ENCODE assay signal across 29 cellular contexts in the genomic region with DNA sequence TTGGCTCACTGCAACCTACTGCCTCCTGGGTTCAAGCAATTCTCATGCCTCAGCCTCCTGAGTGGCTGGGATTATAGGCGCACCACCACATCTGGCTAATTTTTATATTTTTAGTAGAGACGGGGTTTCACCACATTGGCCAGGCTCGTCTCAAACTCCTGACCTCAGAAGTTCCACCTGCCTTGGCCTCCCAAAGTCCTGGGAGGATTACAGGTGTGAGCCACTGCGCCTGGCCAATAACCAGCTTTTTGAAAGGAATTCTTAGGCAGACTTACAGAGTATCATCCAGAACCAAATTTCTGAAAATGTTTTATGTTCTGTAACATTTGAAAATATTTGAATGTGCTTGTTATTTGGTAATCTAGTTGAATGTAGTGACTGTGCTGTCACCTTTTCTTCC.
"Had no signal": no experiment of that assay in that cellular context is flagged by ENCODE, and none has a peak within 500 bp of the region (broad histone marks: within the 10 kb centered on the region; RNA-seq: fewer than 3 reads in every experiment).

No MANE protein-coding gene starts in this region.

- H3K27ac ChIP-seq: ascending aorta, brain microvascular endothelial cell, dorsolateral prefrontal cortex had no signal

- ATAC-seq: activated CD4-positive, alpha-beta T cell treated with anti-CD3 and anti-CD28 coated beads for 36 hours; activated CD8-positive, alpha-beta memory T cell treated with anti-CD3 and anti-CD28 coated beads, Interleukin-2, amount 10 ng/mL, durations not matched to agents 7 days and 5 days; activated CD8-positive, alpha-beta T cell treated with anti-CD3 and anti-CD28 coated beads, Interleukin-2, amount 10 ng/mL, durations not matched to agents 7 days and 5 days; activated naive CD4-positive, alpha-beta T cell treated with anti-CD3 and anti-CD28 coated beads, Interleukin-2, amount 50 U/mL, for 72 hours; activated T-cell treated with anti-CD3 and anti-CD28 coated beads, Interleukin-2, amount 50 U/mL, for 72 hours; esophagus mucosa; T-helper 17 cell had no signal

- H3K27me3 ChIP-seq: ascending aorta, brain microvascular endothelial cell, dorsolateral prefrontal cortex had no signal

- H3K4me1 ChIP-seq: ascending aorta had no signal

- H3K27me3 Mint-ChIP-seq: activated CD4-positive, alpha-beta memory T cell treated with anti-CD3 and anti-CD28 coated beads for 36 hours; activated CD4-positive, alpha-beta T cell treated with anti-CD3 and anti-CD28 coated beads for 36 hours; activated CD4-positive, alpha-beta T cell treated with anti-CD3 and anti-CD28 coated beads, Interleukin-2, amount 10 ng/mL, durations not matched to agents 24 days and 14 days; activated CD8-positive, alpha-beta memory T cell treated with anti-CD3 and anti-CD28 coated beads, Interleukin-2, amount 10 ng/mL, durations not matched to agents 7 days and 5 days; activated naive CD4-positive, alpha-beta T cell treated with anti-CD3 and anti-CD28 coated beads, Interleukin-2, amount 10 ng/mL, durations not matched to agents 7 days and 5 days; activated naive CD8-positive, alpha-beta T cell treated with anti-CD3 and anti-CD28 coated beads, Interleukin-2, amount 10 ng/mL, durations not matched to agents 7 days and 5 days; activated T-cell treated with anti-CD3 and anti-CD28 coated beads, Interleukin-2, amount 50 U/mL, for 24 hours; dendritic cell treated with granulocyte-macrophage colony-stimulating factor and Interleukin-4, amounts not matched to agents 40 ng/mL and 50 ng/mL, for 4 days; T-helper 17 cell had no signal

- H3K9me3 ChIP-seq: ascending aorta had no signal

- DNase-seq: activated CD4-positive, alpha-beta memory T cell treated with anti-CD3 and anti-CD28 coated beads for 36 hours; activated CD4-positive, alpha-beta T cell treated with anti-CD3 and anti-CD28 coated beads for 36 hours; activated CD4-positive, alpha-beta T cell treated with anti-CD3 and anti-CD28 coated beads, Interleukin-2, amount 10 ng/mL, durations not matched to agents 24 days and 14 days; activated CD4-positive, CD25-positive, alpha-beta regulatory T cell; activated CD4-positive, CD25-positive, alpha-beta regulatory T cell treated with anti-CD3 and anti-CD28 coated beads, Interleukin-2, amount 50 U/mL, for 72 hours; activated CD8-positive, alpha-beta memory T cell treated with anti-CD3 and anti-CD28 coated beads, Interleukin-2, amount 10 ng/mL, durations not matched to agents 7 days and 5 days; activated CD8-positive, alpha-beta memory T cell treated with anti-CD3 and anti-CD28 coated beads, Interleukin-2, amount 50 U/mL, for 4 hours; activated CD8-positive, alpha-beta T cell treated with anti-CD3 and anti-CD28 coated beads, Interleukin-2, amount 10 ng/mL, durations not matched to agents 7 days and 5 days; activated gamma-delta T cell; activated naive CD4-positive, alpha-beta T cell; activated naive CD4-positive, alpha-beta T cell treated with anti-CD3 and anti-CD28 coated beads, Interleukin-2, amount 10 ng/mL, durations not matched to agents 7 days and 5 days; activated naive CD8-positive, alpha-beta T cell treated with anti-CD3 and anti-CD28 coated beads, Interleukin-2, amount 10 ng/mL, durations not matched to agents 7 days and 5 days; activated T-cell treated with anti-CD3 and anti-CD28 coated beads for 4 hours; activated T-cell treated with anti-CD3 and anti-CD28 coated beads, Interleukin-2, amount 50 U/mL, for 24 hours; activated T-cell treated with anti-CD3 and anti-CD28 coated beads, Interleukin-2, amount 50 U/mL, for 72 hours; brain microvascular endothelial cell; caudate nucleus; dorsolateral prefrontal cortex; effector memory CD4-positive, alpha-beta T cell; endodermal cell; foreskin fibroblast; T-helper 1 cell; T-helper 17 cell; T1000 had no signal

- H3K4me3 ChIP-seq: ascending aorta, dorsolateral prefrontal cortex had no signal

- H3K4me3 Mint-ChIP-seq: activated CD4-positive, alpha-beta memory T cell treated with anti-CD3 and anti-CD28 coated beads for 36 hours; activated CD4-positive, alpha-beta T cell treated with anti-CD3 and anti-CD28 coated beads for 36 hours; activated CD4-positive, alpha-beta T cell treated with anti-CD3 and anti-CD28 coated beads, Interleukin-2, amount 10 ng/mL, durations not matched to agents 24 days and 14 days; activated CD8-positive, alpha-beta memory T cell treated with anti-CD3 and anti-CD28 coated beads, Interleukin-2, amount 10 ng/mL, durations not matched to agents 7 days and 5 days; activated CD8-positive, alpha-beta T cell treated with anti-CD3 and anti-CD28 coated beads, Interleukin-2, amount 10 ng/mL, durations not matched to agents 7 days and 5 days; activated naive CD4-positive, alpha-beta T cell treated with anti-CD3 and anti-CD28 coated beads, Interleukin-2, amount 10 ng/mL, durations not matched to agents 7 days and 5 days; activated naive CD8-positive, alpha-beta T cell treated with anti-CD3 and anti-CD28 coated beads, Interleukin-2, amount 10 ng/mL, durations not matched to agents 7 days and 5 days; activated T-cell treated with anti-CD3 and anti-CD28 coated beads, Interleukin-2, amount 50 U/mL, for 24 hours; activated T-cell treated with anti-CD3 and anti-CD28 coated beads, Interleukin-2, amount 50 U/mL, for 72 hours; dendritic cell treated with granulocyte-macrophage colony-stimulating factor and Interleukin-4, amounts not matched to agents 40 ng/mL and 50 ng/mL, for 4 days; endodermal cell; T-helper 17 cell; T-helper 2 cell treated with Interferon-gamma antibody and Interleukin-4, amounts not matched to agents 5 μg/mL and 100 μg/mL, for 36 hours had no signal

- H3K4me1 Mint-ChIP-seq: endodermal cell had no signal

- H3K9me3 Mint-ChIP-seq: activated CD4-positive, alpha-beta memory T cell treated with anti-CD3 and anti-CD28 coated beads for 36 hours; activated CD4-positive, alpha-beta T cell treated with anti-CD3 and anti-CD28 coated beads, Interleukin-2, amount 10 ng/mL, durations not matched to agents 24 days and 14 days; activated naive CD4-positive, alpha-beta T cell treated with anti-CD3 and anti-CD28 coated beads, Interleukin-2, amount 10 ng/mL, durations not matched to agents 7 days and 5 days; activated naive CD4-positive, alpha-beta T cell treated with anti-CD3 and anti-CD28 coated beads, Interleukin-2, amount 50 U/mL, for 72 hours; activated naive CD8-positive, alpha-beta T cell treated with anti-CD3 and anti-CD28 coated beads, Interleukin-2, amount 10 ng/mL, durations not matched to agents 7 days and 5 days; activated T-cell treated with anti-CD3 and anti-CD28 coated beads, Interleukin-2, amount 50 U/mL, for 24 hours; activated T-cell treated with anti-CD3 and anti-CD28 coated beads, Interleukin-2, amount 50 U/mL, for 72 hours; dendritic cell treated with granulocyte-macrophage colony-stimulating factor and Interleukin-4, amounts not matched to agents 40 ng/mL and 50 ng/mL, for 4 days; endodermal cell; T-helper 2 cell treated with Interferon-gamma antibody and Interleukin-4, amounts not matched to agents 5 μg/mL and 100 μg/mL, for 36 hours had no signal

- H3K27ac Mint-ChIP-seq: activated CD4-positive, alpha-beta memory T cell treated with anti-CD3 and anti-CD28 coated beads for 36 hours; activated CD4-positive, alpha-beta T cell treated with anti-CD3 and anti-CD28 coated beads for 36 hours; activated CD4-positive, alpha-beta T cell treated with anti-CD3 and anti-CD28 coated beads, Interleukin-2, amount 10 ng/mL, durations not matched to agents 24 days and 14 days; activated CD8-positive, alpha-beta memory T cell treated with anti-CD3 and anti-CD28 coated beads, Interleukin-2, amount 10 ng/mL, durations not matched to agents 7 days and 5 days; activated naive CD4-positive, alpha-beta T cell treated with anti-CD3 and anti-CD28 coated beads, Interleukin-2, amount 10 ng/mL, durations not matched to agents 7 days and 5 days; activated naive CD4-positive, alpha-beta T cell treated with anti-CD3 and anti-CD28 coated beads, Interleukin-2, amount 50 U/mL, for 72 hours; activated naive CD8-positive, alpha-beta T cell treated with anti-CD3 and anti-CD28 coated beads, Interleukin-2, amount 10 ng/mL, durations not matched to agents 7 days and 5 days; activated T-cell treated with anti-CD3 and anti-CD28 coated beads, Interleukin-2, amount 50 U/mL, for 24 hours; dendritic cell treated with granulocyte-macrophage colony-stimulating factor and Interleukin-4, amounts not matched to agents 40 ng/mL and 50 ng/mL, for 4 days; T-helper 17 cell; T-helper 2 cell treated with Interferon-gamma antibody and Interleukin-4, amounts not matched to agents 5 μg/mL and 100 μg/mL, for 36 hours had no signal
